Comparison of ENCODE assay signal across 25 cellular contexts in the genomic region with DNA sequence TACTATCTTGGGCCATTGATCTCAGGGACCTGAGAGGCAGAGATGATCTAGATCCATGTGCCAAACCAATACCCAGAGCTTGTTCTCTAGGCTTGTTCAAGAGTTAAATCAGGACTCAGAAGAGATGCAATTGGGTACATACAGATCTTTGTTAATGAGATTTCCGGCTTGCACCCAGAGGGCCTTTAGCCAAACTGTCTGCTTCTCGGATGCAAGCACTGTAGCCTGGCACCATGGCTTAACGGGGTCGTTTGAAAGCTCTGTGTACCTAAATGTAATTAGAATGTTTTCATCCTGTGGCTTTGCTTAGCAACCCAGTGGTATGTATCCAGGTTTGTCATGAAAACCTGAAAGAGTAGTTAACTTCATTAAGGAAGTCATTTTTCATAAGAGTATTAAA.
"Had no signal": no experiment of that assay in that cellular context is flagged by ENCODE, and none has a peak within 500 bp of the region (broad histone marks: within the 10 kb centered on the region; RNA-seq: fewer than 3 reads in every experiment).

No MANE protein-coding gene starts in this region.

- H3K4me3 ChIP-seq: body of pancreas, heart left ventricle, lower lobe of right lung, mucosa of descending colon, sigmoid colon, smooth muscle cell, transverse colon, uterus had no signal

- H3K4me2 ChIP-seq: smooth muscle cell had no signal

- H3K36me3 ChIP-seq: lower lobe of right lung, transverse colon, uterus, WERI-Rb-1 had no signal

- H3K27me3 ChIP-seq: body of pancreas, heart left ventricle, sigmoid colon, transverse colon, uterus had no signal

- H3K9me3 ChIP-seq: heart left ventricle, lower lobe of right lung, mucosa of descending colon, sigmoid colon, transverse colon, uterus had no signal

- DNase-seq: activated CD4-positive, alpha-beta T cell treated with anti-CD3 and anti-CD28 coated beads, Interleukin-2, amount 10 ng/mL, durations not matched to agents 7 days and 5 days; activated CD4-positive, CD25-positive, alpha-beta regulatory T cell treated with anti-CD3 and anti-CD28 coated beads, Interleukin-2, amount 50 U/mL, for 72 hours; activated CD8-positive, alpha-beta memory T cell treated with anti-CD3 and anti-CD28 coated beads, Interleukin-2, amount 10 ng/mL, durations not matched to agents 7 days and 5 days; activated CD8-positive, alpha-beta T cell treated with anti-CD3 and anti-CD28 coated beads for 36 hours; activated gamma-delta T cell treated with Interleukin-2 at 50 U/mL for 16 hours; activated T-cell treated with anti-CD3 and anti-CD28 coated beads for 4 hours; anterior cingulate cortex; body of pancreas; heart left ventricle; islet precursor cell; left colon; lower lobe of right lung; mesendoderm; mucosa of descending colon; nucleus accumbens; posterior cingulate gyrus; sigmoid colon; stimulated activated CD4-positive, alpha-beta T cell treated with anti-CD3 and anti-CD28 coated beads, Interleukin-2, amount 100 ng/mL, for 48 hours; stimulated activated CD8-positive, alpha-beta memory T cell treated with anti-CD3 and anti-CD28 coated beads, Interleukin-4, amount 100 ng/mL, for 48 hours; stimulated activated naive B cell treated with anti-CD40 and anti-IgM and Interleukin-4, amounts not matched to agents 10 μg/mL and 1 μg/mL and 100 μg/mL, for 72 hours; transverse colon; uterus; WERI-Rb-1 had no signal

- H3K27ac ChIP-seq: body of pancreas, epithelial cell of prostate, heart left ventricle, lower lobe of right lung, sigmoid colon, transverse colon, uterus, WERI-Rb-1 had no signal

- H3K4me1 ChIP-seq: body of pancreas, lower lobe of right lung, sigmoid colon, transverse colon, uterus had no signal
